1 cellular context compared by ENCODE assay signal in the genomic region with DNA sequence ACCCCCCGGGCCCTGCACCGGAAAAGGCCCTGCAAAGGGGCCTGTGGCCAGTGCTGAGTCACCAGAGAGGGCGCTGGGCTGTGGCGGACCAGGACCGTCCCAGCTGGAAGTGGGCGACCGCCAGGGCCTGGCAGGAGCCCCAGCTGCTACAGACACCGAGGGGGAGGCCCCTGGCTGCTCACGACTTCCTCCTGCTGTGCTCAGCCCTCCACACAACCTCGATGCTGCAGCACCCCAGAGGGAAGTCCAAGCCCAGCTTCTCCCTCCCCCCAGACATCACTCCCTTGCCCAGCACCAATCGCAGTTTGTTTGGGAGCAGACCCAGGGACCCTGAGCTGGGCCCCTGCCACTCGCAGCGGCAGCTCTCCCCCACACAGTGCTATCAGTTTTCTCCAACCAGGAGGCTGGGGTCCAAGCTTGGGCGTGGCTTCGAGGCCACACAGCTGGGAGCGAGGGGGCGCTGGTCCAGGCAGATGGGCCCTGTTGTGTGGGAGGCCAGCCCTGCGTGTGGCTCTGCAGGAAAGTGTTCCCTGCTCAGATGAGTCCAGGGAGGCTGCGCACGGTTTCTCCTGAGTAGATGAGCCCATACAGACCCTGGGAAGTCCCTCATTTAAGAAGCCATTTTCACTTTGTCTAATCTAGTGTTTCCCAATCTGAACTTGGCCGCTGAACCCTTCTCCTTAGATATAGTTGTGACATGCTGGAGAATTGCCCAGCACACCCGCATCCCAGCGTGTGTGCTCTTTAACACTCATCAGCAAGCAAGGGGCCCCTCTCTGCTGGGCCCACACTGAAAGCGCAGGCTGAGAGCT.
A peak's percentile ranks its signal among the peaks of the same experiment; 100 is the strongest.
TF ChIP-seq lines count a peak whose summit lies in the region.

No MANE protein-coding gene starts in this region.

TF ChIP-seq in K562, 482 proteins besides CTCF, POLR2A, EP300 and RAD21 (continued from another document and continues in another):
- TF ChIP-seq PATZ1 (CRISPR knock-in tag; IDR thresholded peaks at IDR 0.05; ENCODE audit: borderline replicate concordance) (no peak), EGR1 (conservative IDR thresholded peaks at IDR 0.05) (peak; percentile 62), JUND (IDR thresholded peaks at IDR 0.05; ENCODE audit: borderline replicate concordance, low read depth, low read length) (peak; percentile 21; the same call in 1 of the 2 replicates), JUND (tag; IDR thresholded peaks at IDR 0.05; ENCODE audit: borderline replicate concordance, low read depth, low read length) (no peak), ZNF740 (CRISPR knock-in tag; IDR thresholded peaks at IDR 0.05) (0 out of 2 replicates have a peak, but pooled peaks have one; percentile 20), ZNF740 (tag; IDR thresholded peaks at IDR 0.05) (no peak), NFRKB (IDR thresholded peaks at IDR 0.05; ENCODE audit: low read depth) (no peak), GABPA (tag; conservative IDR thresholded peaks at IDR 0.05; ENCODE audit: low read depth) (peak; percentile 63), ZNF121 (CRISPR knock-in tag; conservative IDR thresholded peaks at IDR 0.05) (no peak), TSC22D4 (tag; IDR thresholded peaks at IDR 0.05) (no peak), ZNF586 (CRISPR knock-in tag; conservative IDR thresholded peaks at IDR 0.05) (no peak), NFIX (CRISPR knock-in tag; IDR thresholded peaks at IDR 0.05; ENCODE audit: low read depth) (no peak), XRCC4 (IDR thresholded peaks at IDR 0.05; ENCODE audit: extremely low read depth, insufficient read depth, insufficient read length) (no peak), ZNF212 (CRISPR knock-in tag; IDR thresholded peaks at IDR 0.05) (no peak), TCFL5 (CRISPR knock-in tag; conservative IDR thresholded peaks at IDR 0.05) (no peak), SIN3A (IDR thresholded peaks at IDR 0.05; ENCODE audit: borderline replicate concordance in 2 of 2, control insufficient read depth in 1 of 2, low read depth in 2 of 2, low read length in 2 of 2) (peak in 1 of 2 experiments; percentile 23; a peak in 1 of 4 replicates), ATF3 (IDR thresholded peaks at IDR 0.05) (0 out of 2 replicates have a peak, but pooled peaks have one; percentile 36), ATF3 (CRISPR knock-in tag; conservative IDR thresholded peaks at IDR 0.05) (no peak), HNRNPLL (IDR thresholded peaks at IDR 0.05; ENCODE audit: low read depth, low read length, poor library complexity, severe bottlenecking) (no peak), CREB1 (IDR thresholded peaks at IDR 0.05) (no peak), CREB1 (CRISPR knock-in tag; IDR thresholded peaks at IDR 0.05) (no peak), ZNF436 (CRISPR knock-in tag; IDR thresholded peaks at IDR 0.05) (no peak), MEF2A (IDR thresholded peaks at IDR 0.05; ENCODE audit: control insufficient read depth, low read depth, low read length) (no peak), SAP30 (IDR thresholded peaks at IDR 0.05; ENCODE audit: borderline replicate concordance, insufficient read depth, low read depth, low read length, poor library complexity, severe bottlenecking) (no peak), YY1 (IDR thresholded peaks at IDR 0.05; ENCODE audit: borderline replicate concordance in 1 of 3, control insufficient read depth in 1 of 3, extremely low read depth in 1 of 3, insufficient read depth in 3 of 3, insufficient read length in 1 of 3, insufficient replicate concordance in 2 of 3, low read depth in 1 of 3, low read length in 2 of 3) (peak in 1 of 3 experiments; percentile 26), ETV5 (CRISPR knock-in tag; IDR thresholded peaks at IDR 0.05; ENCODE audit: low read depth) (no peak; the same call in 1 of the 2 replicates), CCNT2 (IDR thresholded peaks at IDR 0.05; ENCODE audit: borderline replicate concordance, extremely low read depth, insufficient read length, low read depth, low read length) (peak; percentile 28), MECOM (CRISPR knock-in tag; IDR thresholded peaks at IDR 0.05) (no peak), NFE2L1 (tag; IDR thresholded peaks at IDR 0.05; ENCODE audit: borderline replicate concordance, low read depth) (no peak), GTF2E2 (tag; IDR thresholded peaks at IDR 0.05) (no peak)
- TF ChIP-seq, protein P1, sequence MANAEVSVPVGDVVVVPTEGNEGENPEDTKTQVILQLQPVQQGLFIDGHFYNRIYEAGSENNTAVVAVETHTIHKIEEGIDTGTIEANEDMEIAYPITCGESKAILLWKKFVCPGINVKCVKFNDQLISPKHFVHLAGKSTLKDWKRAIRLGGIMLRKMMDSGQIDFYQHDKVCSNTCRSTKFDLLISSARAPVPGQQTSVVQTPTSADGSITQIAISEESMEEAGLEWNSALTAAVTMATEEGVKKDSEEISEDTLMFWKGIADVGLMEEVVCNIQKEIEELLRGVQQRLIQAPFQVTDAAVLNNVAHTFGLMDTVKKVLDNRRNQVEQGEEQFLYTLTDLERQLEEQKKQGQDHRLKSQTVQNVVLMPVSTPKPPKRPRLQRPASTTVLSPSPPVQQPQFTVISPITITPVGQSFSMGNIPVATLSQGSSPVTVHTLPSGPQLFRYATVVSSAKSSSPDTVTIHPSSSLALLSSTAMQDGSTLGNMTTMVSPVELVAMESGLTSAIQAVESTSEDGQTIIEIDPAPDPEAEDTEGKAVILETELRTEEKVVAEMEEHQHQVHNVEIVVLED (CRISPR knock-in tag; IDR thresholded peaks at IDR 0.05): no peak
- TF ChIP-seq, protein P2, sequence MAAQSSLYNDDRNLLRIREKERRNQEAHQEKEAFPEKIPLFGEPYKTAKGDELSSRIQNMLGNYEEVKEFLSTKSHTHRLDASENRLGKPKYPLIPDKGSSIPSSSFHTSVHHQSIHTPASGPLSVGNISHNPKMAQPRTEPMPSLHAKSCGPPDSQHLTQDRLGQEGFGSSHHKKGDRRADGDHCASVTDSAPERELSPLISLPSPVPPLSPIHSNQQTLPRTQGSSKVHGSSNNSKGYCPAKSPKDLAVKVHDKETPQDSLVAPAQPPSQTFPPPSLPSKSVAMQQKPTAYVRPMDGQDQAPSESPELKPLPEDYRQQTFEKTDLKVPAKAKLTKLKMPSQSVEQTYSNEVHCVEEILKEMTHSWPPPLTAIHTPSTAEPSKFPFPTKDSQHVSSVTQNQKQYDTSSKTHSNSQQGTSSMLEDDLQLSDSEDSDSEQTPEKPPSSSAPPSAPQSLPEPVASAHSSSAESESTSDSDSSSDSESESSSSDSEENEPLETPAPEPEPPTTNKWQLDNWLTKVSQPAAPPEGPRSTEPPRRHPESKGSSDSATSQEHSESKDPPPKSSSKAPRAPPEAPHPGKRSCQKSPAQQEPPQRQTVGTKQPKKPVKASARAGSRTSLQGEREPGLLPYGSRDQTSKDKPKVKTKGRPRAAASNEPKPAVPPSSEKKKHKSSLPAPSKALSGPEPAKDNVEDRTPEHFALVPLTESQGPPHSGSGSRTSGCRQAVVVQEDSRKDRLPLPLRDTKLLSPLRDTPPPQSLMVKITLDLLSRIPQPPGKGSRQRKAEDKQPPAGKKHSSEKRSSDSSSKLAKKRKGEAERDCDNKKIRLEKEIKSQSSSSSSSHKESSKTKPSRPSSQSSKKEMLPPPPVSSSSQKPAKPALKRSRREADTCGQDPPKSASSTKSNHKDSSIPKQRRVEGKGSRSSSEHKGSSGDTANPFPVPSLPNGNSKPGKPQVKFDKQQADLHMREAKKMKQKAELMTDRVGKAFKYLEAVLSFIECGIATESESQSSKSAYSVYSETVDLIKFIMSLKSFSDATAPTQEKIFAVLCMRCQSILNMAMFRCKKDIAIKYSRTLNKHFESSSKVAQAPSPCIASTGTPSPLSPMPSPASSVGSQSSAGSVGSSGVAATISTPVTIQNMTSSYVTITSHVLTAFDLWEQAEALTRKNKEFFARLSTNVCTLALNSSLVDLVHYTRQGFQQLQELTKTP (IDR thresholded peaks at IDR 0.05; ENCODE audit: low read depth in 1 of 2, partially characterized antibody in 2 of 2): no peak
- TF ChIP-seq, protein P3, sequence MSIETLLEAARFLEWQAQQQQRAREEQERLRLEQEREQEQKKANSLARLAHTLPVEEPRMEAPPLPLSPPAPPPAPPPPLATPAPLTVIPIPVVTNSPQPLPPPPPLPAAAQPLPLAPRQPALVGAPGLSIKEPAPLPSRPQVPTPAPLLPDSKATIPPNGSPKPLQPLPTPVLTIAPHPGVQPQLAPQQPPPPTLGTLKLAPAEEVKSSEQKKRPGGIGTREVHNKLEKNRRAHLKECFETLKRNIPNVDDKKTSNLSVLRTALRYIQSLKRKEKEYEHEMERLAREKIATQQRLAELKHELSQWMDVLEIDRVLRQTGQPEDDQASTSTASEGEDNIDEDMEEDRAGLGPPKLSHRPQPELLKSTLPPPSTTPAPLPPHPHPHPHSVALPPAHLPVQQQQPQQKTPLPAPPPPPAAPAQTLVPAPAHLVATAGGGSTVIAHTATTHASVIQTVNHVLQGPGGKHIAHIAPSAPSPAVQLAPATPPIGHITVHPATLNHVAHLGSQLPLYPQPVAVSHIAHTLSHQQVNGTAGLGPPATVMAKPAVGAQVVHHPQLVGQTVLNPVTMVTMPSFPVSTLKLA (conservative IDR thresholded peaks at IDR 0.05): peak; percentile 2 to 36; a peak in 1 of 4 replicates
- TF ChIP-seq, protein P4, sequence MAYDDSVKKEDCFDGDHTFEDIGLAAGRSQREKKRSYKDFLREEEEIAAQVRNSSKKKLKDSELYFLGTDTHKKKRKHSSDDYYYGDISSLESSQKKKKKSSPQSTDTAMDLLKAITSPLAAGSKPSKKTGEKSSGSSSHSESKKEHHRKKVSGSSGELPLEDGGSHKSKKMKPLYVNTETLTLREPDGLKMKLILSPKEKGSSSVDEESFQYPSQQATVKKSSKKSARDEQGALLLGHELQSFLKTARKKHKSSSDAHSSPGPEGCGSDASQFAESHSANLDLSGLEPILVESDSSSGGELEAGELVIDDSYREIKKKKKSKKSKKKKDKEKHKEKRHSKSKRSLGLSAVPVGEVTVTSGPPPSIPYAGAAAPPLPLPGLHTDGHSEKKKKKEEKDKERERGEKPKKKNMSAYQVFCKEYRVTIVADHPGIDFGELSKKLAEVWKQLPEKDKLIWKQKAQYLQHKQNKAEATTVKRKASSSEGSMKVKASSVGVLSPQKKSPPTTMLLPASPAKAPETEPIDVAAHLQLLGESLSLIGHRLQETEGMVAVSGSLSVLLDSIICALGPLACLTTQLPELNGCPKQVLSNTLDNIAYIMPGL (CRISPR knock-in tag; IDR thresholded peaks at IDR 0.05): no peak
- TF ChIP-seq, protein P5, sequence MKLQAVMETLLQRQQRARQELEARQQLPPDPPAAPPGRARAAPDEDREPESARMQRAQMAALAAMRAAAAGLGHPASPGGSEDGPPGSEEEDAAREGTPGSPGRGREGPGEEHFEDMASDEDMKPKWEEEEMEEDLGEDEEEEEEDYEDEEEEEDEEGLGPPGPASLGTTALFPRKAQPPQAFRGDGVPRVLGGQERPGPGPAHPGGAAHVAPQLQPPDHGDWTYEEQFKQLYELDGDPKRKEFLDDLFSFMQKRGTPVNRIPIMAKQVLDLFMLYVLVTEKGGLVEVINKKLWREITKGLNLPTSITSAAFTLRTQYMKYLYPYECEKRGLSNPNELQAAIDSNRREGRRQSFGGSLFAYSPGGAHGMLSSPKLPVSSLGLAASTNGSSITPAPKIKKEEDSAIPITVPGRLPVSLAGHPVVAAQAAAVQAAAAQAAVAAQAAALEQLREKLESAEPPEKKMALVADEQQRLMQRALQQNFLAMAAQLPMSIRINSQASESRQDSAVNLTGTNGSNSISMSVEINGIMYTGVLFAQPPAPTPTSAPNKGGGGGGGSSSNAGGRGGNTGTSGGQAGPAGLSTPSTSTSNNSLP (IDR thresholded peaks at IDR 0.05; ENCODE audit: borderline replicate concordance, low read depth, low read length): no peak
- TF ChIP-seq, protein P6, sequence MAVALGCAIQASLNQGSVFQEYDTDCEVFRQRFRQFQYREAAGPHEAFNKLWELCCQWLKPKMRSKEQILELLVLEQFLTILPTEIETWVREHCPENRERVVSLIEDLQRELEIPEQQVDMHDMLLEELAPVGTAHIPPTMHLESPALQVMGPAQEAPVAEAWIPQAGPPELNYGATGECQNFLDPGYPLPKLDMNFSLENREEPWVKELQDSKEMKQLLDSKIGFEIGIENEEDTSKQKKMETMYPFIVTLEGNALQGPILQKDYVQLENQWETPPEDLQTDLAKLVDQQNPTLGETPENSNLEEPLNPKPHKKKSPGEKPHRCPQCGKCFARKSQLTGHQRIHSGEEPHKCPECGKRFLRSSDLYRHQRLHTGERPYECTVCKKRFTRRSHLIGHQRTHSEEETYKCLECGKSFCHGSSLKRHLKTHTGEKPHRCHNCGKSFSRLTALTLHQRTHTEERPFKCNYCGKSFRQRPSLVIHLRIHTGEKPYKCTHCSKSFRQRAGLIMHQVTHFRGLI (CRISPR knock-in tag; IDR thresholded peaks at IDR 0.05): no peak
- TF ChIP-seq, protein P7, sequence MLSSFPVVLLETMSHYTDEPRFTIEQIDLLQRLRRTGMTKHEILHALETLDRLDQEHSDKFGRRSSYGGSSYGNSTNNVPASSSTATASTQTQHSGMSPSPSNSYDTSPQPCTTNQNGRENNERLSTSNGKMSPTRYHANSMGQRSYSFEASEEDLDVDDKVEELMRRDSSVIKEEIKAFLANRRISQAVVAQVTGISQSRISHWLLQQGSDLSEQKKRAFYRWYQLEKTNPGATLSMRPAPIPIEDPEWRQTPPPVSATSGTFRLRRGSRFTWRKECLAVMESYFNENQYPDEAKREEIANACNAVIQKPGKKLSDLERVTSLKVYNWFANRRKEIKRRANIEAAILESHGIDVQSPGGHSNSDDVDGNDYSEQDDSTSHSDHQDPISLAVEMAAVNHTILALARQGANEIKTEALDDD (IDR thresholded peaks at IDR 0.05): no peak
